In the genomic region with DNA sequence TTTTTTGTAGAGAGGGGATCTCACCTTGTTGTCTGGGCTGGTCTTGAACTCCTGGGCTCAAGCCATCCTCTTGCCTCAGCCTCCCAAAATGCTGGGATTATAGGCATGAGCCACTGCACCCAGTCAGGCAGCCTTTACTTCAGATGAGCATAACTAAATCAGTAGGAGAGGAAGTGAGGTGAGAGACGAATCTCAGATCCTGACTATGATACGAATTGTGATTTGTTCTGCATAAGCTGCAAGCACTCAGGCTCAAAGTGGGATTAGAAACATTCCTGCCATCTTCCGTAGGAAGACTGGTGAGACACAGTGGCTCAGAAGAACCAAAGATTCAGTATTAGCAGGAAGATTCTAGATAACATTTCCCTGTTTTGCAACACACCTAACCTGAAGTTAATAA, we compare ENCODE assay signal across 7 cellular contexts. TPM values are rescaled to one million over a fixed set of nuclear protein-coding genes. Genes with fewer than 3 reads are reported as not detected.
DNase-seq lines count a peak whose midpoint lies in the region; ATAC-seq, FAIRE-seq and TF ChIP-seq lines count a peak whose summit lies in the region.
"Not testable (repeated sequence)": the region's sequence is repeated elsewhere in the genome, so short reads cannot be mapped to it uniquely, and the experiment has no call there.

No MANE protein-coding gene starts in this region.

- peak overlapping the region; percentile 47; the same call in 1 of the 2 replicates for H3K4me2 ChIP-seq in MM.1S (ENCODE audit: low read depth, low read length)

- H2AFZ ChIP-seq in MM.1S (ENCODE audit: low read length): not testable (repeated sequence)

- H3K36me3 Mint-ChIP-seq in T-helper 2 cell treated with Interferon-gamma antibody and Interleukin-4, amounts not matched to agents 5 μg/mL and 100 μg/mL, for 36 hours (ENCODE audit: low read depth); activated naive CD8-positive, alpha-beta T cell treated with anti-CD3 and anti-CD28 coated beads, Interleukin-2, amount 10 ng/mL, durations not matched to agents 7 days and 5 days: not testable (repeated sequence)
- peaks cover 13% of the 10 kb centered on the region for H3K36me3 Mint-ChIP-seq in natural killer cell treated with Interleukin-12 subunit alpha and Interleukin-12 subunit beta and Interleukin-15 and Interleukin-18, amount 100 ng/mL, for 72 hours

- peaks cover 16% of the 10 kb centered on the region for H3F3A ChIP-seq in MM.1S (ENCODE audit: insufficient read depth, low read length)

- H3K9me3 Mint-ChIP-seq in T-helper 2 cell treated with Interferon-gamma antibody and Interleukin-4, amounts not matched to agents 5 μg/mL and 100 μg/mL, for 36 hours: peaks cover 24% of the 10 kb centered on the region
- H3K9me3 Mint-ChIP-seq in activated naive CD8-positive, alpha-beta T cell treated with anti-CD3 and anti-CD28 coated beads, Interleukin-2, amount 10 ng/mL, durations not matched to agents 7 days and 5 days: peaks cover 15% of the 10 kb centered on the region
- H3K9me3 Mint-ChIP-seq in natural killer cell treated with Interleukin-12 subunit alpha and Interleukin-12 subunit beta and Interleukin-15 and Interleukin-18, amount 100 ng/mL, for 72 hours: not testable (repeated sequence)

- H3K36me3 ChIP-seq in MM.1S (replicated peaks; ENCODE audit: insufficient read depth, low read length); esophagus muscularis mucosa: not testable (repeated sequence)

- peak overlapping the region; percentile 62 for H3K4me3 Mint-ChIP-seq in T-helper 2 cell treated with Interferon-gamma antibody and Interleukin-4, amounts not matched to agents 5 μg/mL and 100 μg/mL, for 36 hours
- H3K4me3 Mint-ChIP-seq in activated naive CD8-positive, alpha-beta T cell treated with anti-CD3 and anti-CD28 coated beads, Interleukin-2, amount 10 ng/mL, durations not matched to agents 7 days and 5 days: peak overlapping the region; percentile 53
- H3K4me3 Mint-ChIP-seq in natural killer cell treated with Interleukin-12 subunit alpha and Interleukin-12 subunit beta and Interleukin-15 and Interleukin-18, amount 100 ng/mL, for 72 hours: peak overlapping the region; percentile 82

- H3K9me2 ChIP-seq in MM.1S (replicated peaks; ENCODE audit: insufficient read depth, low read length): not testable (repeated sequence)

- ATAC-seq in activated naive CD8-positive, alpha-beta T cell treated with anti-CD3 and anti-CD28 coated beads, Interleukin-2, amount 10 ng/mL, durations not matched to agents 7 days and 5 days (ENCODE audit: low read depth); natural killer cell treated with Interleukin-12 subunit alpha and Interleukin-12 subunit beta and Interleukin-15 and Interleukin-18, amount 100 ng/mL, for 72 hours: not testable (repeated sequence)

- POLR2A ChIA-PET in activated naive CD8-positive, alpha-beta T cell treated with anti-CD3 and anti-CD28 coated beads, Interleukin-2, amount 10 ng/mL, durations not matched to agents 7 days and 5 days (lab: Charles Lee): interaction anchor here (1.3 to 3.7 kb wide), 2 partner anchors 43 to 384 kb away, joined by 3 to 36 read pairs; partner anchors contain the start of genes MICU2, MRPL57 and SKA3

- peaks cover 16% of the 10 kb centered on the region for H3K4me1 ChIP-seq in MM.1S (ENCODE audit: low read length)
- H3K4me1 ChIP-seq in esophagus muscularis mucosa: not testable (repeated sequence)

- H3K27ac Mint-ChIP-seq in T-helper 2 cell treated with Interferon-gamma antibody and Interleukin-4, amounts not matched to agents 5 μg/mL and 100 μg/mL, for 36 hours; activated naive CD8-positive, alpha-beta T cell treated with anti-CD3 and anti-CD28 coated beads, Interleukin-2, amount 10 ng/mL, durations not matched to agents 7 days and 5 days: not testable (repeated sequence)
- peak overlapping the region; percentile 80 to 81 for H3K27ac Mint-ChIP-seq in natural killer cell treated with Interleukin-12 subunit alpha and Interleukin-12 subunit beta and Interleukin-15 and Interleukin-18, amount 100 ng/mL, for 72 hours

- H3K4me3 ChIP-seq in Jurkat, Clone E6-1 (ENCODE audit: low read length): peak overlapping the region; percentile 21
- not testable (repeated sequence) for H3K4me3 ChIP-seq in MM.1S (ENCODE audit: low read length); esophagus muscularis mucosa

- peak overlapping the region; percentile 96; the same call in 1 of the 2 replicates for H3K27ac ChIP-seq in MM.1S (ENCODE audit: low read length)
- not testable (repeated sequence) for H3K27ac ChIP-seq in esophagus muscularis mucosa (replicated peaks in 1 of 4)

- peak overlapping the region; percentile 60; the same call in 1 of the 2 replicates for H3K9ac ChIP-seq in MM.1S (ENCODE audit: low read length)

- not testable (repeated sequence) for H4K20me1 ChIP-seq in MM.1S (ENCODE audit: insufficient read depth, low read length)

- not testable (repeated sequence) for DNase-seq in GM12891 (ENCODE audit: insufficient read length, low spot score); MM.1S; T-helper 2 cell treated with Interferon-gamma antibody and Interleukin-4, amounts not matched to agents 5 μg/mL and 100 μg/mL, for 36 hours (ENCODE audit: low spot score); activated naive CD8-positive, alpha-beta T cell treated with anti-CD3 and anti-CD28 coated beads, Interleukin-2, amount 10 ng/mL, durations not matched to agents 7 days and 5 days; natural killer cell treated with Interleukin-12 subunit alpha and Interleukin-12 subunit beta and Interleukin-15 and Interleukin-18, amount 100 ng/mL, for 72 hours (ENCODE audit: low spot score)
- DNase-seq in Jurkat, Clone E6-1 (ENCODE audit: low read depth, low spot score): peak; percentile 55
- peak; percentile 5 for DNase-seq in esophagus muscularis mucosa (ENCODE audit: extremely low spot score)

- not testable (repeated sequence) for H3K9me3 ChIP-seq in MM.1S (replicated peaks; ENCODE audit: insufficient read depth, low read length)
- H3K9me3 ChIP-seq in esophagus muscularis mucosa: peaks cover 0 to 21% (median 11%) of the 10 kb centered on the region in 4 donors

- TF ChIP-seq POLR2A in GM12891 (IDR thresholded peaks at IDR 0.05; ENCODE audit: low read depth, low read length); esophagus muscularis mucosa (IDR thresholded peaks at IDR 0.05; ENCODE audit: low read depth): not testable (repeated sequence)

- TF ChIP-seq EP300 in esophagus muscularis mucosa (IDR thresholded peaks at IDR 0.05): not testable (repeated sequence)

- not testable (repeated sequence) for TF ChIP-seq CTCF in MM.1S (IDR thresholded peaks at IDR 0.05; ENCODE audit: low read length); esophagus muscularis mucosa (IDR thresholded peaks at IDR 0.05)

- FAIRE-seq in GM12891 (lab: Jason Lieb, UNC): peak; percentile 81

- peaks cover 20% of the 10 kb centered on the region for H3K4me1 Mint-ChIP-seq in T-helper 2 cell treated with Interferon-gamma antibody and Interleukin-4, amounts not matched to agents 5 μg/mL and 100 μg/mL, for 36 hours (ENCODE audit: low read depth)
- H3K4me1 Mint-ChIP-seq in activated naive CD8-positive, alpha-beta T cell treated with anti-CD3 and anti-CD28 coated beads, Interleukin-2, amount 10 ng/mL, durations not matched to agents 7 days and 5 days: peaks cover 19% of the 10 kb centered on the region
- H3K4me1 Mint-ChIP-seq in natural killer cell treated with Interleukin-12 subunit alpha and Interleukin-12 subunit beta and Interleukin-15 and Interleukin-18, amount 100 ng/mL, for 72 hours (ENCODE audit: low read depth in 2 of 2): peaks cover 18 to 19% of the 10 kb centered on the region in 2 donors

- intact Hi-C loops in esophagus muscularis mucosa (cut with DNase I): not testable (repeated sequence)

- WGBS in esophagus muscularis mucosa: 83% methylated on average over 3 of the region's 3 CpGs

- peaks cover 33% of the 10 kb centered on the region for H3K27me3 Mint-ChIP-seq in T-helper 2 cell treated with Interferon-gamma antibody and Interleukin-4, amounts not matched to agents 5 μg/mL and 100 μg/mL, for 36 hours (ENCODE audit: low read depth)
- peaks cover 45% of the 10 kb centered on the region for H3K27me3 Mint-ChIP-seq in activated naive CD8-positive, alpha-beta T cell treated with anti-CD3 and anti-CD28 coated beads, Interleukin-2, amount 10 ng/mL, durations not matched to agents 7 days and 5 days
- H3K27me3 Mint-ChIP-seq in natural killer cell treated with Interleukin-12 subunit alpha and Interleukin-12 subunit beta and Interleukin-15 and Interleukin-18, amount 100 ng/mL, for 72 hours: peaks cover 21 to 40% of the 10 kb centered on the region in 2 donors

- not testable (repeated sequence) for H3K79me2 ChIP-seq in MM.1S (ENCODE audit: low read length)

- not testable (repeated sequence) for H3K27me3 ChIP-seq in MM.1S (replicated peaks; ENCODE audit: insufficient read depth, low read length); esophagus muscularis mucosa

TF ChIP-seq in GM12891, 5 proteins besides CTCF, POLR2A, EP300 and RAD21:
- peak; percentile 54 for TF ChIP-seq SPI1 (IDR thresholded peaks at IDR 0.05; ENCODE audit: low read depth, low read length)
TF ChIP-seq in GM12891: peak in this region for 1; not testable (repeated sequence) for 4.

RNA-seq across cellular contexts. Expression of gene MRPL57, which starts 43.3 kb away (rescaled TPM):
- 26.9 TPM for polyA plus RNA-seq in GM12891 (2012; ENCODE audit: low read depth, missing spikeins)
- 49.7 TPM for polyA plus RNA-seq in Jurkat, Clone E6-1 (2012; ENCODE audit: insufficient read depth, insufficient read length)
- total RNA-seq in activated naive CD8-positive, alpha-beta T cell treated with anti-CD3 and anti-CD28 coated beads, Interleukin-2, amount 10 ng/mL, durations not matched to agents 7 days and 5 days: 10 to 100 TPM; 19.1 to 20.2 TPM
- 10 to 100 TPM; 28.0 to 48.2 (median 32.1) TPM for total RNA-seq in esophagus muscularis mucosa
- total RNA-seq in natural killer cell treated with Interleukin-12 subunit alpha and Interleukin-12 subunit beta and Interleukin-15 and Interleukin-18, amount 100 ng/mL, for 72 hours: 10 to 100 TPM; 17.3 to 23.8 TPM

RNA-seq across cellular contexts. Expression of gene SKA3, which starts 43.4 kb away (rescaled TPM):
- 14.6 TPM for polyA plus RNA-seq in GM12891 (2012; ENCODE audit: low read depth, missing spikeins)
- 59.6 TPM for polyA plus RNA-seq in Jurkat, Clone E6-1 (2012; ENCODE audit: insufficient read depth, insufficient read length)
- total RNA-seq in activated naive CD8-positive, alpha-beta T cell treated with anti-CD3 and anti-CD28 coated beads, Interleukin-2, amount 10 ng/mL, durations not matched to agents 7 days and 5 days: 10 to 100 TPM; 26.1 to 30.9 TPM
- under 1 TPM in 3 of 4 donors, not detected in 1; 0.23 to 0.83 (median 0.66) TPM for total RNA-seq in esophagus muscularis mucosa
- total RNA-seq in natural killer cell treated with Interleukin-12 subunit alpha and Interleukin-12 subunit beta and Interleukin-15 and Interleukin-18, amount 100 ng/mL, for 72 hours: 10 to 100 TPM; 18.1 to 31.1 TPM

Comparison
In these comparisons a context has a peak if more than half of its experiments do, and no peak if none do; other contexts are left out.
1. RNA of gene SKA3, which starts 43.4 kb away (total RNA-seq): 18.1 to 31.1 TPM in natural killer cell treated with Interleukin-12 subunit alpha and Interleukin-12 subunit beta and Interleukin-15 and Interleukin-18, amount 100 ng/mL, for 72 hours and 26.1 to 30.9 TPM in activated naive CD8-positive, alpha-beta T cell treated with anti-CD3 and anti-CD28 coated beads, Interleukin-2, amount 10 ng/mL, durations not matched to agents 7 days and 5 days; 0.23 to 0.83 TPM in esophagus muscularis mucosa; every median in the first group is over 10 times any median in the second.
2. Peak in every context shown above with its lines, with median percentiles within 50 percentile points of each other: H3K4me3 Mint-ChIP-seq.